15 cellular contexts compared by ENCODE assay signal in the genomic region with DNA sequence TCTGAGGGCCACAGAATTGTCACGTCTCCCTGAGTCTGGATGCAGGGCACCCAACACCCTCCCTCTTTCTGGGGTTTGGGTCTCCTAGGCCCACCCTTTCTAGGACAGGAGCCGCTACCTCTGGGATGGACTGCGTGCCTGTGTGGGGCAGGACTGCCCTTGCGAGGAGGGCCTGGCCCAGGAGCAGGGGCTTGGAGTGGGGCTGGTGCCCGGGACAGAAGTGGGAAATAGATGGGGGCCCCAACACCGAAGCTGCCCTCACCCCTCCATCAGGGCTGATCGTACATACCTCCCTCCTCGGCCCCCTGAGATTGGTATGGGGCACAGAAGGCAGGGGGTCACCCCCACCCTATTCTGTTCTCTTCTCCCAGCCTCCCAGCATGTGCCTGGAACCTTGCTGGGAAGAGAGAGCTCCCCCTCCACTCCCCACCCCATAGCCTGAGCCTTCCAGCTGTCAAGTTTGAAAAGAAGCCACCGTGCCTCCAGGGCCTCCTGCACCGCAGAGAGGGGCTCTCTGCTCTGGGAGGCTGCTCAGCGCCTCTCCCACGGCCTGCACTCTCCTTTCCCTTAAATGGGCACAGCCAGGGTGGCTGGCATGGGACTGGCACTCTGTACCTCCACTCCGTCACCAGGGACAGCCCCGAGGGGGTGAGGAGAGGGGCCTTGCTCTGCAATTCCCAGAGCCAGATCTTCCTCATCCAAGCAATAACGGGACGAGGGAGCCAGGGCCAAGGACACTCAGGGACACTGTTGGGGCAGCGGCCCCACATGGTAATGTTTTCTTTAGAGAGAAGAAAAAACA. TPM values are rescaled to one million over a fixed set of nuclear protein-coding genes. Genes with fewer than 3 reads are reported as not detected.
DNase-seq lines count a peak whose midpoint lies in the region; ATAC-seq and TF ChIP-seq lines count a peak whose summit lies in the region.
"Had no signal": no experiment of that assay in that cellular context is flagged by ENCODE, and none has a peak within 500 bp of the region (broad histone marks: within the 10 kb centered on the region; RNA-seq: fewer than 3 reads in every experiment).

No MANE protein-coding gene starts in this region.

- H3K36me3 ChIP-seq in transverse colon, result no peaks in the 10 kb centered on the region
- H3K36me3 ChIP-seq: upper lobe of left lung had no signal

- H3K9me3 ChIP-seq in transverse colon, result no peaks in the 10 kb centered on the region
- H3K9me3 ChIP-seq: upper lobe of left lung had no signal

- TF ChIP-seq CTCF in transverse colon (IDR thresholded peaks at IDR 0.05), result no peak

- POLR2A ChIA-PET in activated CD4-positive, alpha-beta T cell treated with anti-CD3 and anti-CD28 coated beads for 36 hours (lab: Charles Lee), result no interaction called here

- CTCF ChIA-PET in activated naive CD4-positive, alpha-beta T cell treated with anti-CD3 and anti-CD28 coated beads for 36 hours (lab: Charles Lee), result interaction anchor here (1.0 kb wide), 1 partner anchor 22 kb away, joined by 3 read pairs; no protein-coding TSS in a partner anchor
- CTCF ChIA-PET in activated CD4-positive, alpha-beta T cell treated with anti-CD3 and anti-CD28 coated beads for 36 hours (lab: Charles Lee), result interaction anchor here (0.7 to 2.0 kb wide), 6 partner anchors 11 to 118 kb away, joined by 3 to 9 read pairs (median 4); a partner anchor contains a TSS

- ATAC-seq in naive B cell (ENCODE audit: low read depth in 2 of 2), result no peak
- ATAC-seq in activated CD4-positive, alpha-beta T cell treated with anti-CD3 and anti-CD28 coated beads for 36 hours, result no peak

- no peaks in the 10 kb centered on the region for H3K36me3 Mint-ChIP-seq in activated naive CD4-positive, alpha-beta T cell treated with anti-CD3 and anti-CD28 coated beads for 36 hours (ENCODE audit: low read depth)
- H3K36me3 Mint-ChIP-seq in naive B cell, result no peaks in the 10 kb centered on the region
- H3K36me3 Mint-ChIP-seq in activated CD4-positive, alpha-beta T cell treated with anti-CD3 and anti-CD28 coated beads for 36 hours (ENCODE audit: low read depth), result no peaks in the 10 kb centered on the region

- H3K27me3 ChIP-seq in transverse colon, result peaks cover 43% of the 10 kb centered on the region

- in situ Hi-C loops in transverse colon (cut with MboI; ENCODE audit: low pct_ligation_motif_present in 1 of 4, low pct_unique_long_range_greater_than_20kb in 1 of 4, low sequenced_read_pairs in 3 of 4), result no loop called here

- peak overlapping the region; percentile 18 for H3K4me3 Mint-ChIP-seq in activated naive CD4-positive, alpha-beta T cell treated with anti-CD3 and anti-CD28 coated beads for 36 hours
- peak overlapping the region; percentile 15 to 82 (median 63) for H3K4me3 Mint-ChIP-seq in naive B cell
- H3K4me3 Mint-ChIP-seq in activated CD4-positive, alpha-beta T cell treated with anti-CD3 and anti-CD28 coated beads for 36 hours, result no peak overlapping the region

- DNase-seq in activated naive CD4-positive, alpha-beta T cell treated with anti-CD3 and anti-CD28 coated beads for 36 hours, result no peak
- no peak for DNase-seq in activated naive CD4-positive, alpha-beta T cell treated with Interleukin-2 at 50 U/mL for 16 hours
- no peak for DNase-seq in naive B cell
- DNase-seq in transverse colon, result no peak
- no peak for DNase-seq in middle frontal gyrus (ENCODE audit: extremely low spot score, low spot score)
- no peak for DNase-seq in stimulated activated CD4-positive, alpha-beta T cell treated with anti-CD3 and anti-CD28 coated beads, Interleukin-4, amount 100 ng/mL, for 1 hour
- no peak for DNase-seq in activated CD4-positive, alpha-beta T cell treated with anti-CD3 and anti-CD28 coated beads for 36 hours
- DNase-seq: ACHN; activated CD4-positive, alpha-beta memory T cell treated with anti-CD3 and anti-CD28 coated beads, Interleukin-2, amount 10 ng/mL, durations not matched to agents 7 days and 5 days; central memory CD4-positive, alpha-beta T cell; GF-D8; islet precursor cell; stimulated activated CD4-positive, alpha-beta T cell treated with anti-CD3 and anti-CD28 coated beads, Interleukin-1b, Interleukin-23, amount 100 ng/mL, for 48 hours had no signal

- peak overlapping the region; percentile 76 for H3K27ac ChIP-seq in angular gyrus (ENCODE audit: low read depth, low read length)
- peak overlapping the region in 3 of 4 donors; percentile 55 to 78 (median 75) for H3K27ac ChIP-seq in transverse colon

- peaks cover 45% of the 10 kb centered on the region for H3K27me3 Mint-ChIP-seq in activated naive CD4-positive, alpha-beta T cell treated with anti-CD3 and anti-CD28 coated beads for 36 hours (ENCODE audit: low read depth)
- peaks cover 23 to 75% (median 63%) of the 10 kb centered on the region in 3 donors for H3K27me3 Mint-ChIP-seq in naive B cell
- peaks cover 36% of the 10 kb centered on the region for H3K27me3 Mint-ChIP-seq in activated CD4-positive, alpha-beta T cell treated with anti-CD3 and anti-CD28 coated beads for 36 hours

- TF ChIP-seq POLR2A in transverse colon (IDR thresholded peaks at IDR 0.05), result no peak

- H3K27ac Mint-ChIP-seq in activated naive CD4-positive, alpha-beta T cell treated with anti-CD3 and anti-CD28 coated beads for 36 hours, result no peak overlapping the region
- peak overlapping the region in 1 of 6 donors; percentile 52 for H3K27ac Mint-ChIP-seq in naive B cell
- no peak overlapping the region for H3K27ac Mint-ChIP-seq in activated CD4-positive, alpha-beta T cell treated with anti-CD3 and anti-CD28 coated beads for 36 hours
- H3K27ac Mint-ChIP-seq: activated CD4-positive, alpha-beta memory T cell treated with anti-CD3 and anti-CD28 coated beads, Interleukin-2, amount 10 ng/mL, durations not matched to agents 7 days and 5 days had no signal

- H3K4me1 ChIP-seq in transverse colon, result peaks cover 14 to 22% (median 20%) of the 10 kb centered on the region in 4 donors

- intact Hi-C loops in activated naive CD4-positive, alpha-beta T cell treated with anti-CD3 and anti-CD28 coated beads for 36 hours (cut with micrococcal nuclease), result no loop called here
- intact Hi-C loops in transverse colon (cut with DNase I; ENCODE audit: low total_unique reads), result no loop called here
- intact Hi-C loops in activated CD4-positive, alpha-beta T cell treated with anti-CD3 and anti-CD28 coated beads for 36 hours (cut with DNase I, micrococcal nuclease), result no loop called here

- TF ChIP-seq EP300 in transverse colon (IDR thresholded peaks at IDR 0.05; ENCODE audit: low read depth), result no peak

- peaks cover 7% of the 10 kb centered on the region for H3K4me1 Mint-ChIP-seq in activated naive CD4-positive, alpha-beta T cell treated with anti-CD3 and anti-CD28 coated beads for 36 hours (ENCODE audit: low read depth)
- H3K4me1 Mint-ChIP-seq in naive B cell, result peaks cover 5 to 11% (median 8%) of the 10 kb centered on the region in 3 donors
- H3K4me1 Mint-ChIP-seq in activated CD4-positive, alpha-beta T cell treated with anti-CD3 and anti-CD28 coated beads for 36 hours, result peaks cover 6% of the 10 kb centered on the region

- no peaks in the 10 kb centered on the region for H3K9me3 Mint-ChIP-seq in activated naive CD4-positive, alpha-beta T cell treated with anti-CD3 and anti-CD28 coated beads for 36 hours
- no peaks in the 10 kb centered on the region for H3K9me3 Mint-ChIP-seq in naive B cell
- no peaks in the 10 kb centered on the region for H3K9me3 Mint-ChIP-seq in activated CD4-positive, alpha-beta T cell treated with anti-CD3 and anti-CD28 coated beads for 36 hours (ENCODE audit: low read depth)
- H3K9me3 Mint-ChIP-seq: activated CD4-positive, alpha-beta memory T cell treated with anti-CD3 and anti-CD28 coated beads, Interleukin-2, amount 10 ng/mL, durations not matched to agents 7 days and 5 days had no signal

- 81% methylated on average over 17 of the region's 17 CpGs; no CpG with 5 or more reads in 1 of the 2 donors for WGBS in transverse colon (ENCODE audit: low coverage in 1 of 2), 2 donors

- no peak overlapping the region for H3K4me3 ChIP-seq in transverse colon

RNA-seq across cellular contexts. Expression of a gene that starts 1.8 kb away (rescaled TPM):
- total RNA-seq in activated naive CD4-positive, alpha-beta T cell treated with anti-CD3 and anti-CD28 coated beads for 36 hours, result not detected
- polyA plus RNA-seq in naive B cell (ENCODE audit: low read depth in 6 of 6), result under 1 TPM in 1 of 6 donors, not detected in 5; 0.12 TPM
- 1 to 10 TPM in 1 of 4 donors, under 1 TPM in 2, not detected in 1; 0.32 to 1.1 (median 0.60) TPM for total RNA-seq in transverse colon
- total RNA-seq in activated CD4-positive, alpha-beta T cell treated with anti-CD3 and anti-CD28 coated beads for 36 hours, result not detected
